In genomic region chr2:111320965-111321364, GRCh38 we compare ENCODE assay signal across 8 cellular contexts.
DNase-seq lines count a peak whose midpoint lies in the region; ATAC-seq and TF ChIP-seq lines count a peak whose summit lies in the region.
"Not testable (repeated sequence)": the region's sequence is repeated elsewhere in the genome, so short reads cannot be mapped to it uniquely, and the experiment has no call there.

No MANE protein-coding gene starts in this region.

- peak; percentile 34 for DNase-seq in CD14-positive monocyte (ENCODE audit: low spot score)
- DNase-seq in HFFc6, result peak; percentile 96
- peak; percentile 53 for DNase-seq in NCI-H226
- not testable (repeated sequence) for DNase-seq in activated B cell treated with CpG ODN at 0.5 μM for 24 hours, lower lobe of right lung
- DNase-seq in brain microvascular endothelial cell, result peak; percentile 78
- DNase-seq in fibroblast of mammary gland (ENCODE audit: low read depth), result peak; percentile 88
- DNase-seq in stimulated activated CD4-positive, alpha-beta T cell treated with anti-CD3 and anti-CD28 coated beads, Interleukin-1b, Interleukin-23, amount 100 ng/mL, for 48 hours, result peak; percentile 9

- not testable (repeated sequence) for H3K9me3 Mint-ChIP-seq in CD14-positive monocyte, HFFc6, activated B cell treated with CpG ODN at 0.5 μM for 24 hours

- in situ Hi-C loops in brain microvascular endothelial cell (cut with HindIII; ENCODE audit: low pct_ligation_motif_present, low sequenced_read_pairs), result not testable (repeated sequence)

- POLR2A ChIA-PET in activated B cell treated with CpG ODN at 0.5 μM for 24 hours (lab: Charles Lee), result not testable (repeated sequence)

- intact Hi-C loops in CD14-positive monocyte (cut with micrococcal nuclease); activated B cell treated with CpG ODN at 0.5 μM for 24 hours (cut with micrococcal nuclease); lower lobe of right lung (cut with DNase I): not testable (repeated sequence)

- not testable (repeated sequence) for H3K4me1 ChIP-seq in lower lobe of right lung

- not testable (repeated sequence) for H3K27ac ChIP-seq in brain microvascular endothelial cell, lower lobe of right lung

- H3K36me3 ChIP-seq in brain microvascular endothelial cell (replicated peaks); lower lobe of right lung: not testable (repeated sequence)

- CTCF ChIA-PET in activated B cell treated with CpG ODN at 0.5 μM for 24 hours (lab: Charles Lee), result not testable (repeated sequence)

- not testable (repeated sequence) for H3K27me3 Mint-ChIP-seq in CD14-positive monocyte (ENCODE audit: low read depth in 3 of 3); HFFc6 (ENCODE audit: insufficient read depth); activated B cell treated with CpG ODN at 0.5 μM for 24 hours

- ATAC-seq in activated B cell treated with CpG ODN at 0.5 μM for 24 hours (ENCODE audit: low read depth) (peak; percentile 81), lower lobe of right lung (peak; percentile 37 to 58)

- not testable (repeated sequence) for H3K27ac Mint-ChIP-seq in CD14-positive monocyte, HFFc6, activated B cell treated with CpG ODN at 0.5 μM for 24 hours

- H3K27me3 ChIP-seq in brain microvascular endothelial cell (replicated peaks); lower lobe of right lung (ENCODE audit: low read depth): not testable (repeated sequence)

- not testable (repeated sequence) for H3K4me3 Mint-ChIP-seq in CD14-positive monocyte, HFFc6, activated B cell treated with CpG ODN at 0.5 μM for 24 hours

- not testable (repeated sequence) for H3K4me1 Mint-ChIP-seq in CD14-positive monocyte; HFFc6 (ENCODE audit: low read depth); activated B cell treated with CpG ODN at 0.5 μM for 24 hours

- not testable (repeated sequence) for H3K36me3 Mint-ChIP-seq in CD14-positive monocyte; HFFc6 (ENCODE audit: low read depth); activated B cell treated with CpG ODN at 0.5 μM for 24 hours (ENCODE audit: low read depth)

- not testable (repeated sequence) for TF ChIP-seq CTCF in CD14-positive monocyte (IDR thresholded peaks at IDR 0.05); HFFc6 (IDR thresholded peaks at IDR 0.05); activated B cell treated with CpG ODN at 0.5 μM for 24 hours (IDR thresholded peaks at IDR 0.05); brain microvascular endothelial cell (IDR thresholded peaks at IDR 0.05; ENCODE audit: low read depth, low read length, missing control alignments); fibroblast of mammary gland (conservative IDR thresholded peaks at IDR 0.05; ENCODE audit: control insufficient read depth, insufficient read depth, low read depth, low read length); lower lobe of right lung (IDR thresholded peaks at IDR 0.05)

- not testable (repeated sequence) for H3K9me3 ChIP-seq in lower lobe of right lung

- not testable (repeated sequence) for H3K4me3 ChIP-seq in brain microvascular endothelial cell (ENCODE audit: low read depth, low read length); fibroblast of mammary gland (ENCODE audit: control insufficient read depth, low read depth, low read length); lower lobe of right lung
